In genomic region chr9:34362614-34363013, GRCh38 we compare ENCODE assay signal across 20 cellular contexts. TPM values are rescaled to one million over a fixed set of nuclear protein-coding genes. Genes with fewer than 3 reads are reported as not detected.
"Had no signal": no experiment of that assay in that cellular context is flagged by ENCODE, and none has a peak within 500 bp of the region (broad histone marks: within the 10 kb centered on the region; RNA-seq: fewer than 3 reads in every experiment).

No MANE protein-coding gene starts in this region.

- H3K27ac Mint-ChIP-seq: activated CD4-positive, alpha-beta memory T cell treated with anti-CD3 and anti-CD28 coated beads, Interleukin-2, amount 10 ng/mL, durations not matched to agents 7 days and 5 days; activated T-cell treated with anti-CD3 and anti-CD28 coated beads, Interleukin-2, amount 50 U/mL, for 72 hours; stimulated activated effector memory CD8-positive, alpha-beta T cell treated with anti-CD3 and anti-CD28 coated beads, Interleukin-12 subunit alpha, Interleukin-12 subunit beta, amount 100 ng/mL, for 72 hours; T-helper 1 cell treated with Interleukin-12 subunit alpha and Interleukin-12 subunit beta and Interleukin-4 antibody, amounts not matched to agents 30 μg/mL and 1 μg/mL, for 36 hours had no signal

- DNase-seq: activated CD4-positive, alpha-beta memory T cell treated with anti-CD3 and anti-CD28 coated beads, Interleukin-2, amount 10 ng/mL, durations not matched to agents 7 days and 5 days; activated CD4-positive, alpha-beta T cell treated with anti-CD3 and anti-CD28 coated beads for 48 hours; activated CD4-positive, CD25-positive, alpha-beta regulatory T cell; activated gamma-delta T cell; activated T-cell treated with anti-CD3 and anti-CD28 coated beads, Interleukin-2, amount 50 U/mL, for 72 hours; aorta; dermis blood vessel endothelial cell; effector memory CD4-positive, alpha-beta T cell; kidney; naive thymus-derived CD8-positive, alpha-beta T cell; ovary; psoas muscle; stimulated activated CD4-positive, alpha-beta T cell treated with anti-CD3 and anti-CD28 coated beads, Interleukin-1b, Interleukin-23, amount 100 ng/mL, for 48 hours; upper lobe of left lung had no signal

- H3K36me3 Mint-ChIP-seq: stimulated activated effector memory CD8-positive, alpha-beta T cell treated with anti-CD3 and anti-CD28 coated beads, Interleukin-12 subunit alpha, Interleukin-12 subunit beta, amount 100 ng/mL, for 72 hours had no signal

- H3K9me3 Mint-ChIP-seq: activated CD4-positive, alpha-beta memory T cell treated with anti-CD3 and anti-CD28 coated beads, Interleukin-2, amount 10 ng/mL, durations not matched to agents 7 days and 5 days; stimulated activated effector memory CD8-positive, alpha-beta T cell treated with anti-CD3 and anti-CD28 coated beads, Interleukin-12 subunit alpha, Interleukin-12 subunit beta, amount 100 ng/mL, for 72 hours had no signal

- FAIRE-seq: kidney had no signal

- H3K4me3 Mint-ChIP-seq: activated CD4-positive, alpha-beta memory T cell treated with anti-CD3 and anti-CD28 coated beads, Interleukin-2, amount 10 ng/mL, durations not matched to agents 7 days and 5 days; activated T-cell treated with anti-CD3 and anti-CD28 coated beads, Interleukin-2, amount 50 U/mL, for 72 hours; brain; mesothelial cell of epicardium; naive thymus-derived CD8-positive, alpha-beta T cell; stimulated activated effector memory CD8-positive, alpha-beta T cell treated with anti-CD3 and anti-CD28 coated beads, Interleukin-12 subunit alpha, Interleukin-12 subunit beta, amount 100 ng/mL, for 72 hours; T-helper 1 cell treated with Interleukin-12 subunit alpha and Interleukin-12 subunit beta and Interleukin-4 antibody, amounts not matched to agents 30 μg/mL and 1 μg/mL, for 36 hours had no signal

- H3K27me3 Mint-ChIP-seq: activated CD4-positive, alpha-beta memory T cell treated with anti-CD3 and anti-CD28 coated beads, Interleukin-2, amount 10 ng/mL, durations not matched to agents 7 days and 5 days; brain; naive thymus-derived CD8-positive, alpha-beta T cell had no signal

- ATAC-seq: activated naive CD4-positive, alpha-beta T cell treated with anti-CD3 and anti-CD28 coated beads, Interleukin-2, amount 50 U/mL, for 72 hours; activated T-cell treated with anti-CD3 and anti-CD28 coated beads, Interleukin-2, amount 50 U/mL, for 72 hours; gastroesophageal sphincter; naive thymus-derived CD8-positive, alpha-beta T cell; psoas muscle; stimulated activated effector memory CD8-positive, alpha-beta T cell treated with anti-CD3 and anti-CD28 coated beads, Interleukin-12 subunit alpha, Interleukin-12 subunit beta, amount 100 ng/mL, for 72 hours had no signal

RNA-seq across cellular contexts. Expression of gene KIF24, which starts 33.5 kb away (rescaled TPM):
- polyA plus RNA-seq: naive thymus-derived CD8-positive, alpha-beta T cell had no signal
